8 cellular contexts compared by ENCODE assay signal in the genomic region with DNA sequence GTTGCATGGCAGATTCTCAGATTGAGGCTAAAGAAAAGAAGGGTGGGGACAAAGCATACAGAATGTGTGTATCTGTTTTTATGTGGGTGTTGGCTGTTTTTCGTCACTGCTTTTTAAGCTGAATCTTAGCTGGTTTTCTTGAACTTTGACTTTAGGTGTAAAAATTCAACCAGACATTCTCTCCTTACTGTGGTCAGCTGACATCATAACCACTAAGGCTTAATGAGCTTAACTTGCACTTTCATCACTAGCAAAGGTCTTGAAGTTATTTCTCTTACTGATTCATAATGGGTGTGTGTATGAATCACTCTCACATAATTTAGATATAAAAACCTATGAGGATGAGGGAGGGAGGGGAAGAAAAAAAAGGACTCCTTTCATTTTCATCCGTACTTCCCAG. TPM values are rescaled to one million over a fixed set of nuclear protein-coding genes. Genes with fewer than 3 reads are reported as not detected.
A peak's percentile ranks its signal among the peaks of the same experiment; 100 is the strongest.
DNase-seq lines count a peak whose midpoint lies in the region; ATAC-seq, FAIRE-seq and TF ChIP-seq lines count a peak whose summit lies in the region.

No MANE protein-coding gene starts in this region.

- peaks cover 53% of the 10 kb centered on the region for H3K4me1 Mint-ChIP-seq in HFFc6 (ENCODE audit: low read depth)
- H3K4me1 Mint-ChIP-seq in memory B cell: peaks cover 9% of the 10 kb centered on the region

- H3K4me3 Mint-ChIP-seq in HFFc6 (peak overlapping the region; percentile 86), memory B cell (no peak overlapping the region)

- TF ChIP-seq CTCF in HFFc6 (IDR thresholded peaks at IDR 0.05): no peak

- peaks cover 12% of the 10 kb centered on the region; the same call in 1 of the 2 replicates for H3K27me3 Mint-ChIP-seq in HFFc6 (ENCODE audit: insufficient read depth)
- no peaks in the 10 kb centered on the region for H3K27me3 Mint-ChIP-seq in memory B cell

- in situ Hi-C loops in ACHN (cut with HindIII; ENCODE audit: low pct_ligation_motif_present, low pct_unique_long_range_greater_than_20kb, low sequenced_read_pairs): no loop called here

- peaks cover 7% of the 10 kb centered on the region for H3K9me3 Mint-ChIP-seq in HFFc6
- H3K9me3 Mint-ChIP-seq in memory B cell: no peaks in the 10 kb centered on the region

- FAIRE-seq in GM19239 (lab: Jason Lieb, UNC): no peak

- H3K27ac Mint-ChIP-seq in HFFc6 (peak overlapping the region; percentile 93), memory B cell (peak overlapping the region; percentile 26)

- ATAC-seq in memory B cell (ENCODE audit: low read depth) (no peak), HG03342 (IDR thresholded peaks at IDR 0.05; ENCODE audit: unreplicated experiment) (no peak), HG02970 (IDR thresholded peaks at IDR 0.05; ENCODE audit: low FRiP score, unreplicated experiment) (no peak)

- peak; percentile 93 for DNase-seq in ACHN
- peak; percentile 95 for DNase-seq in HFFc6
- DNase-seq in astrocyte of the hippocampus (ENCODE audit: low read depth, low spot score): peak; percentile 88
- no peak for DNase-seq in memory B cell (ENCODE audit: low spot score in 2 of 2)
- no peak for DNase-seq in HT-29 (ENCODE audit: low spot score)
- DNase-seq in GM19239 (ENCODE audit: insufficient read length, low spot score): no peak

- H3K36me3 Mint-ChIP-seq in HFFc6 (ENCODE audit: low read depth): peaks cover 51% of the 10 kb centered on the region
- H3K36me3 Mint-ChIP-seq in memory B cell: peaks cover 7% of the 10 kb centered on the region

RNA-seq across cellular contexts. Expression of a gene that starts 4.0 kb away (rescaled TPM):
- total RNA-seq in HFFc6 (2021; fragmentation: NEBNext Ultra II Directional; extraction: Animal tissue kit (Norgen Biotek cat#: 25700)): 10 to 100 TPM; 16.9 to 36.0 (median 31.5) TPM
- total RNA-seq in HT-29 (2014; rRNA removed; shearing (Covaris generic)): 36.2 and 39.8 TPM in 2 replicates

RNA-seq across cellular contexts. Expression of a gene that starts 25.3 kb away (rescaled TPM):
- 10 to 100 TPM; 27.1 to 32.2 (median 28.8) TPM for total RNA-seq in HFFc6 (2021; fragmentation: NEBNext Ultra II Directional; extraction: Animal tissue kit (Norgen Biotek cat#: 25700))
- 40.0 and 44.5 TPM in 2 replicates for total RNA-seq in HT-29 (2014; rRNA removed; shearing (Covaris generic))

Comparison
In these comparisons a context has a peak if more than half of its experiments do, and no peak if none do; other contexts are left out.
1. DNase-seq: peak in ACHN (single experiment), HFFc6 (single experiment) and astrocyte of the hippocampus (single experiment); none in memory B cell (0 of 2), HT-29 (single experiment) and GM19239 (single experiment).